In the genomic region with DNA sequence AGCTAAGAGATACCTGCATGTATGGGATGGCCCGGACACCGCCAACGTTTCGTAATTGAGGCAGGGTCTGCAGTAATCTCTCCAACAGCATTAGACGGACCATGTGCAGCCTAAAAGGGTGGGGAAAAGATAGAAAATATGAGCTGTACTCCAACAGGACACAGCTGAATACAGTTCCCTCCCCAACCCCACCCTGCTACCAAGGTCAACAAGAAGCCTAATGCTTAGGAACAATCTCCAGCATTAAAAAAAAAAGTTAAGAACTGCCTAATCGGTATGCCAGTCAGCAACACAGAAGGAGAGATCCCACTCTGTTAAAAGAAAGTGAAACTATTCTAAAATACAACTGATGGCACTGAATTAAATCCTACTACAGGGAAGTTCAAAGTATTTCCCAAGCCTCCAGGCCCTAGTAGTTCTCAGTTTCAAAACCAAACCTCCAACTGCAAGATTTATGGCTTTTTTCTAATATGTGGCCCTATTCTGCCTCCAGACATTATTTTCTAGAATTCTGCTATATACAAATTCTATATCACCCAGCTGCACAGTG, we compare ENCODE assay signal across 19 cellular contexts.
DNase-seq lines count a peak whose midpoint lies in the region; ATAC-seq and TF ChIP-seq lines count a peak whose summit lies in the region.
"Had no signal": no experiment of that assay in that cellular context is flagged by ENCODE, and none has a peak within 500 bp of the region (broad histone marks: within the 10 kb centered on the region; RNA-seq: fewer than 3 reads in every experiment).

No MANE protein-coding gene starts in this region.

- H3K27me3 ChIP-seq in endodermal cell (ENCODE audit: control insufficient read depth, insufficient read depth, low read length, poor library complexity, severe bottlenecking) (no peaks in the 10 kb centered on the region), spleen (replicated peaks in 1 of 7) (no peaks in the 10 kb centered on the region)

- H3K4me1 Mint-ChIP-seq in activated T-cell treated with anti-CD3 and anti-CD28 coated beads, Interleukin-2, amount 50 U/mL, for 24 hours (ENCODE audit: low read depth): peaks cover 27% of the 10 kb centered on the region
- no peaks in the 10 kb centered on the region for H3K4me1 Mint-ChIP-seq in endodermal cell

- no peak for TF ChIP-seq POLR2A in spleen (IDR thresholded peaks at IDR 0.05)

- intact Hi-C loops in spleen (cut with DNase I; ENCODE audit: low total_unique reads) (no loop called here), head of caudate nucleus (cut with DNase I) (no loop called here)

- ATAC-seq in GM18873 (IDR thresholded peaks at IDR 0.05; ENCODE audit: low FRiP score, unreplicated experiment) (no peak), GM21528 (IDR thresholded peaks at IDR 0.05; ENCODE audit: low FRiP score, unreplicated experiment) (no peak)
- ATAC-seq: HCT116 had no signal

- 96 to 99% methylated on average over 6 of the region's 6 CpGs for whole genome bisulfite sequencing in endodermal cell (ENCODE audit: insufficient coverage in 1 of 2, insufficient read length in 1 of 2), 2 experiments
- WGBS in spleen, 5 donors: 53 to 70% (median 65%) methylated on average over 6 of the region's 6 CpGs

- DNase-seq in activated T-cell treated with anti-CD3 and anti-CD28 coated beads, Interleukin-2, amount 50 U/mL, for 24 hours: no peak
- DNase-seq in activated T-cell treated with anti-CD3 and anti-CD28 coated beads for 4 hours (no peak), Kasumi-1 (lab: John Stamatoyannopoulos, UW) (peak; percentile 7), endodermal cell (peak; percentile 22), spleen (no peak), head of caudate nucleus (no peak)
- DNase-seq: COR-L47, DMS153, EL, IMR-90, NCI-H1048, NCI-H146, NCI-H345, NCI-H526 treated with DMSO at 0.1 percent for 48 hours, SK-N-SH had no signal

- H3K9me3 Mint-ChIP-seq in activated T-cell treated with anti-CD3 and anti-CD28 coated beads, Interleukin-2, amount 50 U/mL, for 24 hours: no peaks in the 10 kb centered on the region
- H3K9me3 Mint-ChIP-seq in endodermal cell: peaks cover 9% of the 10 kb centered on the region

- H3K4me1 ChIP-seq in endodermal cell (ENCODE audit: control insufficient read depth, insufficient read depth, low read length) (peaks cover 4% of the 10 kb centered on the region), spleen (peaks cover 0 to 34% (median 18%) of the 10 kb centered on the region in 6 donors)

- no peaks in the 10 kb centered on the region for H3K27me3 Mint-ChIP-seq in activated T-cell treated with anti-CD3 and anti-CD28 coated beads, Interleukin-2, amount 50 U/mL, for 24 hours
- H3K27me3 Mint-ChIP-seq in endodermal cell (ENCODE audit: insufficient read depth): no peaks in the 10 kb centered on the region

- H3K27ac ChIP-seq in endodermal cell (ENCODE audit: low read depth, low read length) (no peak overlapping the region), spleen (peak overlapping the region in 6 of 8 donors; percentile 22 to 70 (median 52))

- H3K36me3 ChIP-seq in endodermal cell (ENCODE audit: control insufficient read depth, insufficient read depth, low read length) (peaks cover 98% of the 10 kb centered on the region), spleen (peaks cover 9 to 100% (median 93%) of the 10 kb centered on the region in 6 donors)

- TF ChIP-seq CTCF in endodermal cell (conservative IDR thresholded peaks at IDR 0.05): no peak
- no peak for TF ChIP-seq CTCF in spleen (IDR thresholded peaks at IDR 0.05 in 8 of 11, conservative IDR thresholded peaks at IDR 0.05 in 3 of 11)

- H3K27ac Mint-ChIP-seq in activated T-cell treated with anti-CD3 and anti-CD28 coated beads, Interleukin-2, amount 50 U/mL, for 24 hours: peak overlapping the region; percentile 22
- H3K27ac Mint-ChIP-seq in endodermal cell: peak overlapping the region; percentile 20

- no peak overlapping the region for H3K9ac ChIP-seq in endodermal cell (ENCODE audit: extremely low read depth, low read length, poor library complexity, severe bottlenecking)
- H3K9ac ChIP-seq: SK-N-SH had no signal

- no peak overlapping the region for H3K4me3 Mint-ChIP-seq in activated T-cell treated with anti-CD3 and anti-CD28 coated beads, Interleukin-2, amount 50 U/mL, for 24 hours
- no peak overlapping the region for H3K4me3 Mint-ChIP-seq in endodermal cell
- H3K4me3 Mint-ChIP-seq: CD14-positive monocyte had no signal

- H3K4me3 ChIP-seq in endodermal cell (ENCODE audit: low read length) (no peak overlapping the region), spleen (no peak overlapping the region)

- peaks cover 95% of the 10 kb centered on the region for H3K36me3 Mint-ChIP-seq in activated T-cell treated with anti-CD3 and anti-CD28 coated beads, Interleukin-2, amount 50 U/mL, for 24 hours (ENCODE audit: low read depth)
- H3K36me3 Mint-ChIP-seq in endodermal cell (ENCODE audit: low read depth): peaks cover 94% of the 10 kb centered on the region

- H3K9me3 ChIP-seq in endodermal cell (ENCODE audit: control insufficient read depth, low read length): peaks cover 10% of the 10 kb centered on the region
- H3K9me3 ChIP-seq in spleen: peaks cover 0 to 11% (median 11%) of the 10 kb centered on the region in 8 donors

Comparison
In these comparisons a context has a peak if more than half of its experiments do, and no peak if none do; other contexts are left out.
1. DNase-seq: peak in Kasumi-1 (2 of 2) and endodermal cell (single experiment); none in activated T-cell treated with anti-CD3 and anti-CD28 coated beads, Interleukin-2, amount 50 U/mL, for 24 hours (single experiment), activated T-cell treated with anti-CD3 and anti-CD28 coated beads for 4 hours (single experiment), spleen (single experiment) and head of caudate nucleus (0 of 42).